Comparison of ENCODE assay signal across 1 cellular context in the genomic region with DNA sequence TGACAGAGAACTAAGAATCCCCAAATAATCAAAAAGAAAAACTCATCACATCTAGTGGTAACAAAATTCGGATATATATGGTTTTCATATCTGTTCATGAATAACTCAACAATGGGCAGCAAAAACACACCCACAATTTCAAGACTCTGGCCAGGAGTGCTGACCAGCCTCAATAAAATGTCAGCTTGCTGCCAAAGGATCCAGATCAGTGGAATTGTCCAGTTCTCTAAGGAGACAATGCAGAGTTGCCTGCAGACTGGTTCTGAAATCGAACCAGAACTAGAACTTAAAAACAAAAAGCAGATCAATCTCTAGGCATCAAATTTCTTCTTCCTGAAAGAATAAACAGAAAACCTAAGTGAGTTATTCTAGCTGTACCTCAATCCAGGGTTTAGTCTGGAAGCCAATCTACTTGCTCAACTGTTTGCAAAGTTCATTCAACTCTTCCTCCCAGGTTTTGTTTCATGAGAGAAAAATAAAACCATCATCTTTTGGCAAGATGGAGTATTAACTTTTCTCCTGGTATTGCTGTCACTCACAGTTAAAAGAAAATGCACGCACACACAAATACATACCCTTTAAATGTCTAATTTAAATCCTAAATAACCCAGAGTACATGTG.
TF ChIP-seq lines count a peak whose summit lies in the region.

No MANE protein-coding gene starts in this region.

TF ChIP-seq in endothelial cell of umbilical vein, 7 proteins besides CTCF, POLR2A, EP300 and RAD21 (continued from another document):
- TF ChIP-seq MAX (IDR thresholded peaks at IDR 0.05; ENCODE audit: insufficient read depth, insufficient read length) (no peak), EZH2 (IDR thresholded peaks at IDR 0.05; ENCODE audit: borderline replicate concordance, low read depth, low read length, severe bottlenecking) (no peak), POLR2AphosphoS5 (IDR thresholded peaks at IDR 0.05; ENCODE audit: insufficient read depth, low read depth, low read length) (no peak)
